2 cellular contexts compared by ENCODE assay signal in the genomic region with DNA sequence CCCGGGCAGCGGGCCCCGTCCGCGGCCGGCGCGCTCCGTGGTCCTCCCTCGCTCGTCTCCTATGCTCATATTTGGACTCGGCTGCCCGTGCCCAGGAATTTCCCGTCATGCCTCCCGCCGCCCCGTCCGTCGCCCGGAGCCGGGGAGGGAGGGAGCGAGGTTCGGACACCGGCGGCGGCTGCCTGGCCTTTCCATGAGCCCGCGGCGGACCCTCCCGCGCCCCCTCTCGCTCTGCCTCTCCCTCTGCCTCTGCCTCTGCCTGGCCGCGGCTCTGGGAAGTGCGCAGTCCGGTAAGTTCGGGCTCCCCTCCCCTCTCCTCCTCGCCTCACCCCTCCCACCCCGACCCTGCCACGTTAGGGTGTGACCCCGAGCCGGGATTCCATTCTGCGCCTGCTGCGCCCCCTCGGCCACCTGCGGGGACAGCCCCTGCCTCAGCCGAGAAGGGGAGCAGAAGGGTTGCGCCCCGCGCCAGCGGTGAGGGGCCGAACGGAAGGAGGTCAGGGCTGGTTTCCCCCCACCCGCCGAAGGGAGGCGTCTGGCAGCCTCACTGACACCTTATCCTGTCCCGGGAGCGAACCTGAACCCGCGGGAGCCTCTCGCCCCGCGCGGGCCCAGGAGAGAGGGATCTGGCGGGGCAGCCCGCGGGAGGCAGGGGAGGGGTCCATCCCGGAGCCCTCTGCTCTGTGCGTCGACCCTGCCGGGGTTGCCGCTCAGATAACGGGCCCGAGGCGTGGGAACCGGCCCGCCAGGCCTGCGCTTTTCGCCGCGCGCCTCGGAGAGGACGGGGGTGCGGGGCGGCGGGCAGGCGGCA.
TF ChIP-seq lines count a peak whose summit lies in the region.

A gene (plus strand): TSS at position 108 of the 811 bp plus-strand sequence. CDS start 29,897 bp downstream, outside the sequence.

TF ChIP-seq in HEK293, 187 proteins besides CTCF, POLR2A, EP300 and RAD21 (continued from another document and continues in another):
- TF ChIP-seq ZEB2 (tag by site-specific recombination; IDR thresholded peaks at IDR 0.05) (peak; percentile 62; the same call in 1 of the 2 replicates), OVOL3 (tag by site-specific recombination; IDR thresholded peaks at IDR 0.05) (0 out of 2 replicates have a peak, but pooled peaks have one; percentile 9), ZNF561 (tag by site-specific recombination; IDR thresholded peaks at IDR 0.05; ENCODE audit: borderline replicate concordance) (peak; percentile 89; the same call in 1 of the 2 replicates), ZNF621 (tag by site-specific recombination; IDR thresholded peaks at IDR 0.05) (no peak), ZBTB20 (tag by site-specific recombination; IDR thresholded peaks at IDR 0.05) (peak; percentile 85), ZNF837 (tag by site-specific recombination; IDR thresholded peaks at IDR 0.05) (no peak), ZNF266 (tag by site-specific recombination; IDR thresholded peaks at IDR 0.05; ENCODE audit: low read depth) (no peak), ZNF202 (tag by site-specific recombination; IDR thresholded peaks at IDR 0.05; ENCODE audit: borderline replicate concordance) (no peak), ZNF747 (tag by site-specific recombination; IDR thresholded peaks at IDR 0.05) (no peak), ZNF169 (tag by site-specific recombination; IDR thresholded peaks at IDR 0.05) (no peak), ZBTB17 (tag by site-specific recombination; IDR thresholded peaks at IDR 0.05) (peak; percentile 85), ZNF660 (tag by site-specific recombination; IDR thresholded peaks at IDR 0.05) (peak; percentile 28; the same call in 1 of the 2 replicates), ZNF48 (tag by site-specific recombination; IDR thresholded peaks at IDR 0.05) (no peak)
- TF ChIP-seq, protein P1, sequence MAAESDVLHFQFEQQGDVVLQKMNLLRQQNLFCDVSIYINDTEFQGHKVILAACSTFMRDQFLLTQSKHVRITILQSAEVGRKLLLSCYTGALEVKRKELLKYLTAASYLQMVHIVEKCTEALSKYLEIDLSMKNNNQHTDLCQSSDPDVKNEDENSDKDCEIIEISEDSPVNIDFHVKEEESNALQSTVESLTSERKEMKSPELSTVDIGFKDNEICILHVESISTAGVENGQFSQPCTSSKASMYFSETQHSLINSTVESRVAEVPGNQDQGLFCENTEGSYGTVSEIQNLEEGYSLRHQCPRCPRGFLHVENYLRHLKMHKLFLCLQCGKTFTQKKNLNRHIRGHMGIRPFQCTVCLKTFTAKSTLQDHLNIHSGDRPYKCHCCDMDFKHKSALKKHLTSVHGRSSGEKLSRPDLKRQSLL (tag by site-specific recombination; IDR thresholded peaks at IDR 0.05) = no peak
- TF ChIP-seq, protein P2, sequence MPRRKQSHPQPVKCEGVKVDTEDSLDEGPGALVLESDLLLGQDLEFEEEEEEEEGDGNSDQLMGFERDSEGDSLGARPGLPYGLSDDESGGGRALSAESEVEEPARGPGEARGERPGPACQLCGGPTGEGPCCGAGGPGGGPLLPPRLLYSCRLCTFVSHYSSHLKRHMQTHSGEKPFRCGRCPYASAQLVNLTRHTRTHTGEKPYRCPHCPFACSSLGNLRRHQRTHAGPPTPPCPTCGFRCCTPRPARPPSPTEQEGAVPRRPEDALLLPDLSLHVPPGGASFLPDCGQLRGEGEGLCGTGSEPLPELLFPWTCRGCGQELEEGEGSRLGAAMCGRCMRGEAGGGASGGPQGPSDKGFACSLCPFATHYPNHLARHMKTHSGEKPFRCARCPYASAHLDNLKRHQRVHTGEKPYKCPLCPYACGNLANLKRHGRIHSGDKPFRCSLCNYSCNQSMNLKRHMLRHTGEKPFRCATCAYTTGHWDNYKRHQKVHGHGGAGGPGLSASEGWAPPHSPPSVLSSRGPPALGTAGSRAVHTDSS (tag by site-specific recombination; IDR thresholded peaks at IDR 0.05) = no peak
- TF ChIP-seq, protein P3, sequence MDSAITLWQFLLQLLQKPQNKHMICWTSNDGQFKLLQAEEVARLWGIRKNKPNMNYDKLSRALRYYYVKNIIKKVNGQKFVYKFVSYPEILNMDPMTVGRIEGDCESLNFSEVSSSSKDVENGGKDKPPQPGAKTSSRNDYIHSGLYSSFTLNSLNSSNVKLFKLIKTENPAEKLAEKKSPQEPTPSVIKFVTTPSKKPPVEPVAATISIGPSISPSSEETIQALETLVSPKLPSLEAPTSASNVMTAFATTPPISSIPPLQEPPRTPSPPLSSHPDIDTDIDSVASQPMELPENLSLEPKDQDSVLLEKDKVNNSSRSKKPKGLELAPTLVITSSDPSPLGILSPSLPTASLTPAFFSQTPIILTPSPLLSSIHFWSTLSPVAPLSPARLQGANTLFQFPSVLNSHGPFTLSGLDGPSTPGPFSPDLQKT (IDR thresholded peaks at IDR 0.05; ENCODE audit: borderline replicate concordance, low read depth, low read length) = no peak
- TF ChIP-seq, protein P4, sequence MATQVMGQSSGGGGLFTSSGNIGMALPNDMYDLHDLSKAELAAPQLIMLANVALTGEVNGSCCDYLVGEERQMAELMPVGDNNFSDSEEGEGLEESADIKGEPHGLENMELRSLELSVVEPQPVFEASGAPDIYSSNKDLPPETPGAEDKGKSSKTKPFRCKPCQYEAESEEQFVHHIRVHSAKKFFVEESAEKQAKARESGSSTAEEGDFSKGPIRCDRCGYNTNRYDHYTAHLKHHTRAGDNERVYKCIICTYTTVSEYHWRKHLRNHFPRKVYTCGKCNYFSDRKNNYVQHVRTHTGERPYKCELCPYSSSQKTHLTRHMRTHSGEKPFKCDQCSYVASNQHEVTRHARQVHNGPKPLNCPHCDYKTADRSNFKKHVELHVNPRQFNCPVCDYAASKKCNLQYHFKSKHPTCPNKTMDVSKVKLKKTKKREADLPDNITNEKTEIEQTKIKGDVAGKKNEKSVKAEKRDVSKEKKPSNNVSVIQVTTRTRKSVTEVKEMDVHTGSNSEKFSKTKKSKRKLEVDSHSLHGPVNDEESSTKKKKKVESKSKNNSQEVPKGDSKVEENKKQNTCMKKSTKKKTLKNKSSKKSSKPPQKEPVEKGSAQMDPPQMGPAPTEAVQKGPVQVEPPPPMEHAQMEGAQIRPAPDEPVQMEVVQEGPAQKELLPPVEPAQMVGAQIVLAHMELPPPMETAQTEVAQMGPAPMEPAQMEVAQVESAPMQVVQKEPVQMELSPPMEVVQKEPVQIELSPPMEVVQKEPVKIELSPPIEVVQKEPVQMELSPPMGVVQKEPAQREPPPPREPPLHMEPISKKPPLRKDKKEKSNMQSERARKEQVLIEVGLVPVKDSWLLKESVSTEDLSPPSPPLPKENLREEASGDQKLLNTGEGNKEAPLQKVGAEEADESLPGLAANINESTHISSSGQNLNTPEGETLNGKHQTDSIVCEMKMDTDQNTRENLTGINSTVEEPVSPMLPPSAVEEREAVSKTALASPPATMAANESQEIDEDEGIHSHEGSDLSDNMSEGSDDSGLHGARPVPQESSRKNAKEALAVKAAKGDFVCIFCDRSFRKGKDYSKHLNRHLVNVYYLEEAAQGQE (tag by site-specific recombination; IDR thresholded peaks at IDR 0.05) = no peak; the same call in none of the 2 replicates
- TF ChIP-seq, protein P5, sequence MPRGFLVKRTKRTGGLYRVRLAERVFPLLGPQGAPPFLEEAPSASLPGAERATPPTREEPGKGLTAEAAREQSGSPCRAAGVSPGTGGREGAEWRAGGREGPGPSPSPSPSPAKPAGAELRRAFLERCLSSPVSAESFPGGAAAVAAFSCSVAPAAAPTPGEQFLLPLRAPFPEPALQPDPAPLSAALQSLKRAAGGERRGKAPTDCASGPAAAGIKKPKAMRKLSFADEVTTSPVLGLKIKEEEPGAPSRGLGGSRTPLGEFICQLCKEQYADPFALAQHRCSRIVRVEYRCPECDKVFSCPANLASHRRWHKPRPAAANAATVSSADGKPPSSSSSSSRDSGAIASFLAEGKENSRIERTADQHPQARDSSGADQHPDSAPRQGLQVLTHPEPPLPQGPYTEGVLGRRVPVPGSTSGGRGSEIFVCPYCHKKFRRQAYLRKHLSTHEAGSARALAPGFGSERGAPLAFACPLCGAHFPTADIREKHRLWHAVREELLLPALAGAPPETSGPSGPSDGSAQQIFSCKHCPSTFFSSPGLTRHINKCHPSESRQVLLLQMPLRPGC (tag by site-specific recombination; IDR thresholded peaks at IDR 0.05) = peak; percentile 94

TF ChIP-seq in K562, 482 proteins besides CTCF, POLR2A, EP300 and RAD21 (continued from another document):
- TF ChIP-seq, protein P6, sequence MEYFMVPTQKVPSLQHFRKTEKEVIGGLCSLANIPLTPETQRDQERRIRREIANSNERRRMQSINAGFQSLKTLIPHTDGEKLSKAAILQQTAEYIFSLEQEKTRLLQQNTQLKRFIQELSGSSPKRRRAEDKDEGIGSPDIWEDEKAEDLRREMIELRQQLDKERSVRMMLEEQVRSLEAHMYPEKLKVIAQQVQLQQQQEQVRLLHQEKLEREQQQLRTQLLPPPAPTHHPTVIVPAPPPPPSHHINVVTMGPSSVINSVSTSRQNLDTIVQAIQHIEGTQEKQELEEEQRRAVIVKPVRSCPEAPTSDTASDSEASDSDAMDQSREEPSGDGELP (CRISPR knock-in tag; IDR thresholded peaks at IDR 0.05; ENCODE audit: borderline replicate concordance) = 0 out of 2 replicates have a peak, but pooled peaks have one; percentile 8
- TF ChIP-seq RFX5 (IDR thresholded peaks at IDR 0.05; ENCODE audit: low read depth, low read length) = no peak
- TF ChIP-seq PCBP1 (IDR thresholded peaks at IDR 0.05; ENCODE audit: low read depth, low read length, poor library complexity, severe bottlenecking) = peak; percentile 46
- TF ChIP-seq, protein P7, sequence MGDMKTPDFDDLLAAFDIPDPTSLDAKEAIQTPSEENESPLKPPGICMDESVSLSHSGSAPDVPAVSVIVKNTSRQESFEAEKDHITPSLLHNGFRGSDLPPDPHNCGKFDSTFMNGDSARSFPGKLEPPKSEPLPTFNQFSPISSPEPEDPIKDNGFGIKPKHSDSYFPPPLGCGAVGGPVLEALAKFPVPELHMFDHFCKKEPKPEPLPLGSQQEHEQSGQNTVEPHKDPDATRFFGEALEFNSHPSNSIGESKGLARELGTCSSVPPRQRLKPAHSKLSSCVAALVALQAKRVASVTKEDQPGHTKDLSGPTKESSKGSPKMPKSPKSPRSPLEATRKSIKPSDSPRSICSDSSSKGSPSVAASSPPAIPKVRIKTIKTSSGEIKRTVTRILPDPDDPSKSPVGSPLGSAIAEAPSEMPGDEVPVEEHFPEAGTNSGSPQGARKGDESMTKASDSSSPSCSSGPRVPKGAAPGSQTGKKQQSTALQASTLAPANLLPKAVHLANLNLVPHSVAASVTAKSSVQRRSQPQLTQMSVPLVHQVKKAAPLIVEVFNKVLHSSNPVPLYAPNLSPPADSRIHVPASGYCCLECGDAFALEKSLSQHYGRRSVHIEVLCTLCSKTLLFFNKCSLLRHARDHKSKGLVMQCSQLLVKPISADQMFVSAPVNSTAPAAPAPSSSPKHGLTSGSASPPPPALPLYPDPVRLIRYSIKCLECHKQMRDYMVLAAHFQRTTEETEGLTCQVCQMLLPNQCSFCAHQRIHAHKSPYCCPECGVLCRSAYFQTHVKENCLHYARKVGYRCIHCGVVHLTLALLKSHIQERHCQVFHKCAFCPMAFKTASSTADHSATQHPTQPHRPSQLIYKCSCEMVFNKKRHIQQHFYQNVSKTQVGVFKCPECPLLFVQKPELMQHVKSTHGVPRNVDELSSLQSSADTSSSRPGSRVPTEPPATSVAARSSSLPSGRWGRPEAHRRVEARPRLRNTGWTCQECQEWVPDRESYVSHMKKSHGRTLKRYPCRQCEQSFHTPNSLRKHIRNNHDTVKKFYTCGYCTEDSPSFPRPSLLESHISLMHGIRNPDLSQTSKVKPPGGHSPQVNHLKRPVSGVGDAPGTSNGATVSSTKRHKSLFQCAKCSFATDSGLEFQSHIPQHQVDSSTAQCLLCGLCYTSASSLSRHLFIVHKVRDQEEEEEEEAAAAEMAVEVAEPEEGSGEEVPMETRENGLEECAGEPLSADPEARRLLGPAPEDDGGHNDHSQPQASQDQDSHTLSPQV (IDR thresholded peaks at IDR 0.05) = no peak
- 0 out of 2 replicates have a peak, but pooled peaks have one; percentile 20 for TF ChIP-seq CTBP1 (IDR thresholded peaks at IDR 0.05; ENCODE audit: borderline replicate concordance)
- TF ChIP-seq, protein P8, sequence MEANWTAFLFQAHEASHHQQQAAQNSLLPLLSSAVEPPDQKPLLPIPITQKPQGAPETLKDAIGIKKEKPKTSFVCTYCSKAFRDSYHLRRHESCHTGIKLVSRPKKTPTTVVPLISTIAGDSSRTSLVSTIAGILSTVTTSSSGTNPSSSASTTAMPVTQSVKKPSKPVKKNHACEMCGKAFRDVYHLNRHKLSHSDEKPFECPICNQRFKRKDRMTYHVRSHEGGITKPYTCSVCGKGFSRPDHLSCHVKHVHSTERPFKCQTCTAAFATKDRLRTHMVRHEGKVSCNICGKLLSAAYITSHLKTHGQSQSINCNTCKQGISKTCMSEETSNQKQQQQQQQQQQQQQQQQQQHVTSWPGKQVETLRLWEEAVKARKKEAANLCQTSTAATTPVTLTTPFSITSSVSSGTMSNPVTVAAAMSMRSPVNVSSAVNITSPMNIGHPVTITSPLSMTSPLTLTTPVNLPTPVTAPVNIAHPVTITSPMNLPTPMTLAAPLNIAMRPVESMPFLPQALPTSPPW (CRISPR knock-in tag; IDR thresholded peaks at IDR 0.05) = peak; percentile 29; the same call in 1 of the 2 replicates
- TF ChIP-seq MAZ (CRISPR knock-in tag; conservative IDR thresholded peaks at IDR 0.05 in 1 of 2, IDR thresholded peaks at IDR 0.05 in 1 of 2) = 0 out of 4 replicates have a peak, but pooled peaks of 1 of the 2 experiments have one; percentile 6
